Comparison of ENCODE assay signal across 1 cellular context in genomic region chr20:408843-409696, GRCh38.
TF ChIP-seq lines count a peak whose summit lies in the region.

No MANE protein-coding gene starts in this region.

TF ChIP-seq in HepG2, 621 proteins besides CTCF, POLR2A, EP300 and RAD21 (continued from another document and continues in another):
- no peak for TF ChIP-seq FOXK1 (CRISPR knock-in tag; IDR thresholded peaks at IDR 0.05; ENCODE audit: borderline replicate concordance, low read depth)
- TF ChIP-seq ZNF790 (CRISPR knock-in tag; IDR thresholded peaks at IDR 0.05; ENCODE audit: borderline replicate concordance): 0 out of 2 replicates have a peak, but pooled peaks have one; percentile 16
- peak; percentile 90; the same call in 1 of the 2 replicates for TF ChIP-seq ZNF275 (CRISPR knock-in tag; IDR thresholded peaks at IDR 0.05; ENCODE audit: borderline replicate concordance)
- TF ChIP-seq ZNF274 (CRISPR knock-in tag; IDR thresholded peaks at IDR 0.05): no peak
- TF ChIP-seq MED8 (CRISPR knock-in tag; IDR thresholded peaks at IDR 0.05; ENCODE audit: insufficient replicate concordance): no peak
- TF ChIP-seq TBP (CRISPR knock-in tag; IDR thresholded peaks at IDR 0.05): no peak
- TF ChIP-seq HMGXB3 (CRISPR knock-in tag; IDR thresholded peaks at IDR 0.05; ENCODE audit: borderline replicate concordance): peak; percentile 8; the same call in 1 of the 2 replicates
- 0 out of 2 replicates have a peak, but pooled peaks have one; percentile 55 for TF ChIP-seq ZNF800 (CRISPR knock-in tag; IDR thresholded peaks at IDR 0.05)
- no peak for TF ChIP-seq ZFP82 (CRISPR knock-in tag; IDR thresholded peaks at IDR 0.05; ENCODE audit: borderline replicate concordance)
- TF ChIP-seq PATZ1 (CRISPR knock-in tag; IDR thresholded peaks at IDR 0.05): 0 out of 2 replicates have a peak, but pooled peaks have one; percentile 7
- TF ChIP-seq PAXIP1 (CRISPR knock-in tag; conservative IDR thresholded peaks at IDR 0.05): peak; percentile 5; the same call in 1 of the 2 replicates
- no peak; the same call in 1 of the 2 replicates for TF ChIP-seq ZNF318 (CRISPR knock-in tag; IDR thresholded peaks at IDR 0.05)
- TF ChIP-seq GZF1 (CRISPR knock-in tag; IDR thresholded peaks at IDR 0.05): peak; percentile 51; the same call in 1 of the 2 replicates
- no peak for TF ChIP-seq HDAC1 (CRISPR knock-in tag; IDR thresholded peaks at IDR 0.05)
- no peak for TF ChIP-seq ZNF513 (CRISPR knock-in tag; conservative IDR thresholded peaks at IDR 0.05)
- TF ChIP-seq RNF2 (conservative IDR thresholded peaks at IDR 0.05; ENCODE audit: low read depth): no peak
- TF ChIP-seq ZFP62 (CRISPR knock-in tag; IDR thresholded peaks at IDR 0.05): no peak
- 0 out of 2 replicates have a peak, but pooled peaks have one; percentile 14 for TF ChIP-seq ZNF12 (CRISPR knock-in tag; IDR thresholded peaks at IDR 0.05)
